ENCODE assay signal across 9 cellular contexts in the genomic region with DNA sequence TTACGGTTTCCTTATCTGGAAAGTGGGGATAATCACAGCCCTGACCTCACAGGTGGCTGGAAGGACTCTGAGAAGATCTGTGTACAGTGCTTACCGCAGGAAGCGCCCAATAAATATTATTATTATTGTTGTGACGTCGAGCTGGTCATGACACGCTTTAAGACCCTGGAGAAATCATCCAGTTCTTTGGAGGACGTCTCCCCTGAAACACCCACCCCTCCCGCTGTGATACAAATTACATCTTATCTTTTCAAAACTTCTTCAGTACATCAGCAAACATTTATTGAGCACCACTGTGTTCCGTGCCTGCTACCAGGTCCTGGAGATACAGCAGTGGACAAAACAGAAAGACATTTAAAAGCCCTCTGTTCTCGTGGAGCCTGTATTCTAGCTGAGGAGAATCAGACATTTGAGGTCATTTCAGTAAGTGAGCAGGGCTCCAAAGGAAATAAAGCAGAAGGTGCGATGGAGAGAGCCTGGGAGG.
DNase-seq lines count a peak whose midpoint lies in the region; ATAC-seq, FAIRE-seq and TF ChIP-seq lines count a peak whose summit lies in the region.
"Had no signal": no experiment of that assay in that cellular context is flagged by ENCODE, and none has a peak within 500 bp of the region (broad histone marks: within the 10 kb centered on the region; RNA-seq: fewer than 3 reads in every experiment).

No MANE protein-coding gene starts in this region.

- no peaks in the 10 kb centered on the region for H3K9me2 ChIP-seq in PC-9 (ENCODE audit: insufficient read depth)

- TF ChIP-seq EP300 in A549 (IDR thresholded peaks at IDR 0.05), result no peak

- peak overlapping the region; percentile 93 to 98 for H3K27ac ChIP-seq in A549
- H3K27ac ChIP-seq in PC-9, result peak overlapping the region; percentile 95
- peak overlapping the region; percentile 85 for H3K27ac ChIP-seq in endothelial cell of umbilical vein (ENCODE audit: insufficient read depth, low read depth, low read length)
- no peak overlapping the region for H3K27ac ChIP-seq in neural progenitor cell

- CTCF ChIA-PET in A549 (lab: Yijun Ruan, JAX), result interaction anchor here (0.6 to 4.0 kb wide), 24 partner anchors 8 to 270 kb away, joined by 3 to 22 read pairs (median 4); no protein-coding TSS in a partner anchor
- CTCF ChIA-PET in PC-9 (lab: Charles Lee), result interaction anchor here (0.6 to 0.7 kb wide), 3 partner anchors 10 to 1678 kb away, joined by 3 to 5 read pairs (median 3); no protein-coding TSS in a partner anchor
- CTCF ChIA-PET in endothelial cell of umbilical vein (lab: Charles Lee), result interaction anchor here (0.9 to 1.3 kb wide), 2 partner anchors 8 to 24 kb away, joined by 4 read pairs; no protein-coding TSS in a partner anchor

- intact Hi-C loops in PC-9 (cut with micrococcal nuclease; ENCODE audit: unreplicated experiment) (loop anchor here (2.0 kb wide), 1 partner anchor 17 kb away; no protein-coding TSS in a partner anchor), endothelial cell of umbilical vein (cut with micrococcal nuclease) (loop anchor here (2.0 kb wide), 1 partner anchor 117 kb away; no protein-coding TSS in a partner anchor)

- H2AFZ ChIP-seq in PC-9 (peak overlapping the region; percentile 50; the same call in 1 of the 2 replicates), endothelial cell of umbilical vein (ENCODE audit: low read depth, low read length) (peak overlapping the region; percentile 95), neural progenitor cell (replicated peaks) (peak overlapping the region; percentile 89)

- H3K9ac ChIP-seq in endothelial cell of umbilical vein (replicated peaks; ENCODE audit: extremely low read depth, insufficient read depth, low read length) (peak overlapping the region; percentile 74), neural progenitor cell (no peak overlapping the region)

- H3K27ac Mint-ChIP-seq in neural progenitor cell, result peak overlapping the region; percentile 69

- POLR2A ChIA-PET in A549 (lab: Yijun Ruan, JAX), result interaction anchor here (0.5 to 2.6 kb wide), 6 partner anchors 12 to 118 kb away, joined by 4 to 14 read pairs (median 8); a partner anchor contains a TSS
- POLR2A ChIA-PET in PC-9 (lab: Charles Lee; ENCODE audit: unreplicated experiment), result interaction anchor here (0.6 kb wide), 2 partner anchors 49 to 80 kb away, joined by 3 to 4 read pairs; no protein-coding TSS in a partner anchor
- POLR2A ChIA-PET in endothelial cell of umbilical vein (lab: Charles Lee), result no interaction called here

- no peaks in the 10 kb centered on the region for H3K36me3 ChIP-seq in PC-9 (ENCODE audit: low read depth)
- no peaks in the 10 kb centered on the region for H3K36me3 ChIP-seq in endothelial cell of umbilical vein (ENCODE audit: control insufficient read depth in 2 of 2, extremely low read depth in 1 of 2, insufficient read depth in 2 of 2, low read length in 2 of 2)
- H3K36me3 ChIP-seq in neural progenitor cell, result no peaks in the 10 kb centered on the region

- peaks cover 19% of the 10 kb centered on the region for H3K79me2 ChIP-seq in PC-9 (ENCODE audit: low read depth)
- no peaks in the 10 kb centered on the region for H3K79me2 ChIP-seq in endothelial cell of umbilical vein (ENCODE audit: control insufficient read depth, insufficient read depth, low read length)
- H3K79me2 ChIP-seq in neural progenitor cell (ENCODE audit: low read depth), result no peaks in the 10 kb centered on the region

- H3F3A ChIP-seq in PC-9 (ENCODE audit: insufficient read depth, low read depth) (peaks cover 86% of the 10 kb centered on the region), neural progenitor cell (ENCODE audit: low read depth) (no peaks in the 10 kb centered on the region)

- peaks cover 31% of the 10 kb centered on the region for H3K4me1 Mint-ChIP-seq in neural progenitor cell

- FAIRE-seq in A549 (lab: Jason Lieb, UNC) (no peak), endothelial cell of umbilical vein (lab: Jason Lieb, UNC) (no peak), H54 (lab: Jason Lieb, UNC) (no peak)

- TF ChIP-seq CTCF in A549 (IDR thresholded peaks at IDR 0.05), result no peak
- no peak for TF ChIP-seq CTCF in PC-9 (conservative IDR thresholded peaks at IDR 0.05)
- TF ChIP-seq CTCF in endothelial cell of umbilical vein (IDR thresholded peaks at IDR 0.05; ENCODE audit: extremely low read depth in 1 of 2, insufficient read depth in 1 of 2, low read depth in 1 of 2, low read length in 2 of 2), result no peak
- no peak for TF ChIP-seq CTCF in neural progenitor cell (IDR thresholded peaks at IDR 0.05)

- BruUV-seq in PC-9 (replicated peaks; lab: Mats Ljungman, UMichigan) (TSS peak; percentile 87), endothelial cell of umbilical vein (replicated peaks; lab: Mats Ljungman, UMichigan) (TSS peak; percentile 33)

- H4K20me1 ChIP-seq in PC-9 (ENCODE audit: insufficient read depth) (no peaks in the 10 kb centered on the region), endothelial cell of umbilical vein (replicated peaks; ENCODE audit: control insufficient read depth, extremely low read depth, insufficient read depth, low read length) (no peaks in the 10 kb centered on the region), neural progenitor cell (ENCODE audit: low read depth) (no peaks in the 10 kb centered on the region)

- WGBS in A549 (ENCODE audit: missing lambda C conversion rate), result 4% methylated on average over 11 of the region's 11 CpGs

- no peak for TF ChIP-seq POLR2A in A549 (IDR thresholded peaks at IDR 0.05; ENCODE audit: low read length)
- no peak for TF ChIP-seq POLR2A in endothelial cell of umbilical vein (IDR thresholded peaks at IDR 0.05; ENCODE audit: low read depth, low read length)
- no peak for TF ChIP-seq POLR2A in H54 (IDR thresholded peaks at IDR 0.05; ENCODE audit: low read depth, low read length)

- H3K36me3 Mint-ChIP-seq in neural progenitor cell, result no peaks in the 10 kb centered on the region

- peak overlapping the region; percentile 80 for H3K4me2 ChIP-seq in A549
- peak overlapping the region; percentile 92 for H3K4me2 ChIP-seq in PC-9
- peak overlapping the region; percentile 22 for H3K4me2 ChIP-seq in endothelial cell of umbilical vein (ENCODE audit: insufficient read depth, low read length)
- peak overlapping the region; percentile 24 for H3K4me2 ChIP-seq in neural progenitor cell

- peak; percentile 31 for ATAC-seq in A549
- no peak for ATAC-seq in HG03565 (IDR thresholded peaks at IDR 0.05; ENCODE audit: unreplicated experiment)

- H3K9me3 Mint-ChIP-seq in neural progenitor cell, result no peaks in the 10 kb centered on the region

- no peak for TF ChIP-seq RAD21 in A549 (conservative IDR thresholded peaks at IDR 0.05 in 1 of 2, IDR thresholded peaks at IDR 0.05 in 1 of 2)

- no peaks in the 10 kb centered on the region for H3K27me3 ChIP-seq in PC-9 (ENCODE audit: insufficient read depth, low read depth)
- no peaks in the 10 kb centered on the region for H3K27me3 ChIP-seq in endothelial cell of umbilical vein (ENCODE audit: control insufficient read depth in 2 of 2, insufficient read depth in 2 of 2, low read length in 2 of 2)
- H3K27me3 ChIP-seq in neural progenitor cell, result no peaks in the 10 kb centered on the region

- DNase-seq in A549 (ENCODE audit: low read depth in 1 of 2, low spot score in 1 of 2), result peak in 1 of 2 experiments; percentile 85
- no peak for DNase-seq in PC-9
- DNase-seq in endothelial cell of umbilical vein (ENCODE audit: low read depth, low spot score), result no peak
- no peak for DNase-seq in neural progenitor cell (ENCODE audit: low spot score)
- no peak for DNase-seq in SKM-1 treated with dmso at 0.1 percent for 144 hours (lab: John Stamatoyannopoulos, UW; ENCODE audit: unreplicated experiment)
- no peak for DNase-seq in H54 (ENCODE audit: insufficient read length, low spot score)
- DNase-seq in GOT3 (lab: John Stamatoyannopoulos, UW), result no peak
- DNase-seq: NCI-H1694 treated with DMSO at 0.1 percent for 48 hours had no signal

- H3K9me1 ChIP-seq in endothelial cell of umbilical vein (replicated peaks; ENCODE audit: control insufficient read depth, extremely low read depth, insufficient read depth, low read length), result no peaks in the 10 kb centered on the region

- peak overlapping the region; percentile 29 for H3K4me3 ChIP-seq in A549
- H3K4me3 ChIP-seq in PC-9, result peak overlapping the region; percentile 51
- H3K4me3 ChIP-seq in endothelial cell of umbilical vein (replicated peaks in 1 of 3; ENCODE audit: insufficient read depth in 1 of 3, low read depth in 1 of 3, low read length in 3 of 3), result no peak overlapping the region
- no peak overlapping the region for H3K4me3 ChIP-seq in neural progenitor cell

- dilution Hi-C loops in endothelial cell of umbilical vein (cut with MboI; ENCODE audit: extremely low pct_ligation_motif_present, low sequenced_read_pairs), result no loop called here

- no peak overlapping the region for H3K4me3 Mint-ChIP-seq in neural progenitor cell

- H3K9me3 ChIP-seq in A549 (no peaks in the 10 kb centered on the region), PC-9 (ENCODE audit: insufficient read depth, low read depth) (no peaks in the 10 kb centered on the region), endothelial cell of umbilical vein (replicated peaks; ENCODE audit: control insufficient read depth, insufficient read depth, low read length) (no peaks in the 10 kb centered on the region), neural progenitor cell (ENCODE audit: low read depth) (no peaks in the 10 kb centered on the region)

- peaks cover 12% of the 10 kb centered on the region for H3K27me3 Mint-ChIP-seq in neural progenitor cell (ENCODE audit: insufficient read depth, low read depth)

- H3K4me1 ChIP-seq in A549 (peaks cover 95% of the 10 kb centered on the region), PC-9 (replicated peaks; ENCODE audit: insufficient read depth) (peaks cover 98% of the 10 kb centered on the region), endothelial cell of umbilical vein (ENCODE audit: control insufficient read depth, extremely low read depth, insufficient read depth, low read length) (peaks cover 14% of the 10 kb centered on the region), neural progenitor cell (peaks cover 15% of the 10 kb centered on the region)

TF ChIP-seq in A549, 52 proteins besides CTCF, POLR2A, EP300 and RAD21:
- peak; percentile 34; the same call in 1 of the 2 replicates for TF ChIP-seq ZSCAN20 (CRISPR knock-in tag; IDR thresholded peaks at IDR 0.05)
- TF ChIP-seq MYC (IDR thresholded peaks at IDR 0.05; ENCODE audit: borderline replicate concordance, low read length), result 0 out of 2 replicates have a peak, but pooled peaks have one; percentile 65
- TF ChIP-seq FOSB (CRISPR knock-in tag; IDR thresholded peaks at IDR 0.05), result peak; percentile 11; the same call in 1 of the 2 replicates
- TF ChIP-seq HOXA7 (CRISPR knock-in tag; IDR thresholded peaks at IDR 0.05), result no peak

TF ChIP-seq in endothelial cell of umbilical vein, 7 proteins besides CTCF, POLR2A, EP300 and RAD21 (continues in another document):
- TF ChIP-seq MYC (IDR thresholded peaks at IDR 0.05; ENCODE audit: low read depth, low read length) (no peak), JUN (IDR thresholded peaks at IDR 0.05; ENCODE audit: borderline replicate concordance, insufficient read depth, insufficient read length, low read depth) (no peak), POLR2AphosphoS5 (IDR thresholded peaks at IDR 0.05; ENCODE audit: insufficient read depth, low read depth, low read length) (no peak), EZH2 (IDR thresholded peaks at IDR 0.05; ENCODE audit: borderline replicate concordance, low read depth, low read length, severe bottlenecking) (no peak)

Comparison
In these comparisons a context has a peak if more than half of its experiments do, and no peak if none do; other contexts are left out.
1. H3K4me2 ChIP-seq: peak in every context shown above with its lines; median percentile 92 in PC-9; 80 in A549; 24 in neural progenitor cell; 22 in endothelial cell of umbilical vein.
2. H3K4me3 ChIP-seq: peak in A549 (single experiment) and PC-9 (single experiment); none in endothelial cell of umbilical vein (0 of 3) and neural progenitor cell (single experiment).
3. Peak in every context shown above with its lines, with median percentiles within 50 percentile points of each other: H2AFZ ChIP-seq.